In the genomic region with DNA sequence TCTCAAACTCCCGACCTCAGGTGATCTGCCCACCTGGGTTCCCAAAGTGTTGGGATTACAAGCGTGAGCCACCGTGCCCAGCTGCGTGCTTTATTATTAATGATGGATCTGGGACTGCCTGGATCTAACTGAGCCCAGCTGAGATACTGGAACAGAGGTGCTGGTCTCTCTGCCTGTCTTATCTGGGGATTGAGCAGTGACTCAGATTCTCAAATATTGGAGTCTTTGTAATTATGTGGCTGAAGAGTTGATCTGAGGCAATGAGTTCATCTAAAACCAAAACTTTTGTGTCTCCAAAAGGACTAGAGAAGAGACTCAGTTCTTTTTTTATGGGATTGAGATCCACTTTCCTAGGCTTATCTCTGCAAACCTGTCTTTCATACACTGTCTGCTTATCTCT, we compare ENCODE assay signal across 18 cellular contexts. TPM values are rescaled to one million over a fixed set of nuclear protein-coding genes. Genes with fewer than 3 reads are reported as not detected.
A peak's percentile ranks its signal among the peaks of the same experiment; 100 is the strongest.
DNase-seq lines count a peak whose midpoint lies in the region; ATAC-seq, FAIRE-seq and TF ChIP-seq lines count a peak whose summit lies in the region.
"Had no signal": no experiment of that assay in that cellular context is flagged by ENCODE, and none has a peak within 500 bp of the region (broad histone marks: within the 10 kb centered on the region; RNA-seq: fewer than 3 reads in every experiment).

No MANE protein-coding gene starts in this region.

- H3K9ac ChIP-seq in K562 (ENCODE audit: insufficient read depth in 1 of 2, low read depth in 2 of 2, low read length in 2 of 2) (no peak overlapping the region), mesenchymal stem cell (ENCODE audit: low read length) (no peak overlapping the region)

- H2BK120ac ChIP-seq in mesenchymal stem cell (ENCODE audit: low read depth, low read length): no peak overlapping the region

- H3K9me3 ChIP-seq in K562 (replicated peaks; ENCODE audit: control insufficient read depth, insufficient read depth, low read depth, low read length): no peaks in the 10 kb centered on the region
- H3K9me3 ChIP-seq in mesenchymal stem cell (ENCODE audit: control insufficient read depth, low read length): no peaks in the 10 kb centered on the region
- H3K9me3 ChIP-seq: BE2C, HAP-1 had no signal

- no peak overlapping the region for H4K91ac ChIP-seq in mesenchymal stem cell (ENCODE audit: low read length)

- H3K4me2 ChIP-seq in K562 (ENCODE audit: insufficient read depth, low read length) (no peak overlapping the region), mesenchymal stem cell (ENCODE audit: low read length, poor library complexity, severe bottlenecking) (no peak overlapping the region)

- H4K20me1 ChIP-seq in K562 (replicated peaks; ENCODE audit: control insufficient read depth, insufficient read depth, low read length): peaks cover 6% of the 10 kb centered on the region; the same call in 1 of the 2 replicates

- no peak overlapping the region for H2BK15ac ChIP-seq in mesenchymal stem cell (ENCODE audit: low read depth, poor library complexity, severe bottlenecking)

- H4K8ac ChIP-seq in mesenchymal stem cell (ENCODE audit: low read length): no peak overlapping the region

- BruUV-seq in K562 (replicated peaks; lab: Mats Ljungman, UMichigan): no TSS peak

- H2BK5ac ChIP-seq in mesenchymal stem cell (ENCODE audit: low read depth, low read length, poor library complexity, severe bottlenecking): no peak overlapping the region

- H3K4me3 ChIP-seq in K562 (no peak overlapping the region), mesenchymal stem cell (ENCODE audit: insufficient read depth in 1 of 2, low read depth in 1 of 2, low read length in 2 of 2) (no peak overlapping the region)
- H3K4me3 ChIP-seq: HAP-1, SK-N-MC had no signal

- TF ChIP-seq RAD21 in K562 (CRISPR knock-in tag; conservative IDR thresholded peaks at IDR 0.05 in 1 of 2, IDR thresholded peaks at IDR 0.05 in 1 of 2): no peak

- TF ChIP-seq EP300 in K562 (IDR thresholded peaks at IDR 0.05; ENCODE audit: low read length): no peak

- no peak overlapping the region for H3K14ac ChIP-seq in mesenchymal stem cell (ENCODE audit: low read length in 2 of 2)

- TF ChIP-seq CTCF in K562 (IDR thresholded peaks at IDR 0.05 in 2 of 3, conservative IDR thresholded peaks at IDR 0.05 in 1 of 3; ENCODE audit: insufficient read depth in 2 of 3, low read depth in 1 of 3, low read length in 3 of 3) (no peak), RWPE1 (conservative IDR thresholded peaks at IDR 0.05; ENCODE audit: low read depth) (no peak)

- H2AK5ac ChIP-seq in mesenchymal stem cell (ENCODE audit: low read length, severe bottlenecking): no peak overlapping the region

- peaks cover 40% of the 10 kb centered on the region for H3K79me1 ChIP-seq in mesenchymal stem cell (replicated peaks; ENCODE audit: low read length, poor library complexity, severe bottlenecking)

- intact Hi-C loops in K562 (cut with micrococcal nuclease) (no loop called here), left ventricle myocardium superior (cut with micrococcal nuclease) (no loop called here)

- in situ Hi-C loops in K562 (cut with MboI): no loop called here

- CTCF ChIA-PET in K562 (lab: Yijun Ruan, JAX; ENCODE audit: low intra/inter-chr PET ratio) (no interaction called here), RWPE1 (lab: Yijun Ruan, JAX) (no interaction called here)

- POLR2A ChIA-PET in K562 (lab: Yijun Ruan, JAX) (interaction anchor here (0.5 kb wide), 1 partner anchor 40 kb away, joined by 3 read pairs; no protein-coding TSS in a partner anchor), RWPE1 (lab: Yijun Ruan, JAX; ENCODE audit: low non-redundant PET) (no interaction called here)

- no peak overlapping the region for H3K4ac ChIP-seq in mesenchymal stem cell (ENCODE audit: low read depth in 1 of 2, low read length in 2 of 2)

- H3K27ac ChIP-seq in K562 (ENCODE audit: extremely low read depth, low read depth, low read length): no peak overlapping the region
- no peak overlapping the region for H3K27ac ChIP-seq in mesenchymal stem cell (ENCODE audit: low read length, poor library complexity, severe bottlenecking)
- no peak overlapping the region for H3K27ac ChIP-seq in RWPE1
- H3K27ac ChIP-seq: SK-N-MC had no signal

- no peak overlapping the region for H3K23ac ChIP-seq in mesenchymal stem cell (ENCODE audit: low read length in 2 of 2)

- DNase-seq in Daoy (ENCODE audit: low read depth): peak; percentile 3
- peak; percentile 6 for DNase-seq in M059J (ENCODE audit: low read depth)
- DNase-seq in K562 (ENCODE audit: extremely low read depth in 1 of 4, low spot score in 3 of 4): no peak
- DNase-seq in mesenchymal stem cell: peak; percentile 13
- DNase-seq in left ventricle myocardium superior: no peak
- DNase-seq in C1 segment of cervical spinal cord (lab: John Stamatoyannopoulos, UW): no peak
- no peak for DNase-seq in RWPE1 (ENCODE audit: low spot score)
- DNase-seq: BE2C; CD4-positive, alpha-beta memory T cell; Kasumi-1; NCI-H1105; NCI-H510A; NCI-H748 treated with DMSO at 0.1 percent for 48 hours; SHP77 had no signal

- no peaks in the 10 kb centered on the region for H3K27me3 ChIP-seq in K562 (ENCODE audit: control insufficient read depth in 2 of 2, insufficient read depth in 2 of 2, low read length in 2 of 2)
- no peaks in the 10 kb centered on the region for H3K27me3 ChIP-seq in mesenchymal stem cell (ENCODE audit: control insufficient read depth in 1 of 2, insufficient read depth in 1 of 2, low read length in 2 of 2)
- H3K27me3 ChIP-seq: BE2C had no signal

- no peak overlapping the region for H2AFZ ChIP-seq in K562 (ENCODE audit: low read depth, low read length)
- H2AFZ ChIP-seq in mesenchymal stem cell (ENCODE audit: low read depth, low read length): no peak overlapping the region

- 92% methylated on average over 4 of the region's 4 CpGs for WGBS in K562 (ENCODE audit: insufficient coverage, low coverage, missing lambda C conversion rate)
- WGBS in mesenchymal stem cell: 98% methylated on average over 4 of the region's 4 CpGs

- H3K79me2 ChIP-seq in K562 (ENCODE audit: control insufficient read depth, insufficient read depth, low read length): peaks cover 65% of the 10 kb centered on the region

- H2BK12ac ChIP-seq in mesenchymal stem cell (ENCODE audit: low read length in 2 of 2): no peak overlapping the region

- no peak for TF ChIP-seq POLR2A in K562 (conservative IDR thresholded peaks at IDR 0.05)

- no peak for FAIRE-seq in K562 (lab: Jason Lieb, UNC)
- FAIRE-seq: HTR-8/SVneo had no signal

- no peak overlapping the region for H3K18ac ChIP-seq in mesenchymal stem cell (ENCODE audit: low read depth in 1 of 2, low read length in 2 of 2)

- peaks cover 9% of the 10 kb centered on the region for H3K9me1 ChIP-seq in K562 (ENCODE audit: control insufficient read depth, insufficient read depth, low read length)

- ATAC-seq in K562 (no peak), left ventricle myocardium superior (no peak), HG02885 (IDR thresholded peaks at IDR 0.05; ENCODE audit: poor library complexity, unreplicated experiment) (no peak)

- H3K36me3 ChIP-seq in K562 (ENCODE audit: control insufficient read depth, insufficient read depth, low read length): peaks cover 58% of the 10 kb centered on the region
- peaks cover 33 to 39% of the 10 kb centered on the region in 2 experiments for H3K36me3 ChIP-seq in mesenchymal stem cell (ENCODE audit: control insufficient read depth in 1 of 2, insufficient read depth in 2 of 2, low read depth in 1 of 2, low read length in 2 of 2)
- H3K36me3 ChIP-seq: BE2C had no signal

- H3K4me1 ChIP-seq in K562 (replicated peaks in 1 of 2; ENCODE audit: control insufficient read depth in 2 of 2, insufficient read depth in 2 of 2, low read length in 2 of 2) (no peaks in the 10 kb centered on the region), mesenchymal stem cell (ENCODE audit: control insufficient read depth, insufficient read depth, low read depth, low read length) (peaks cover 2% of the 10 kb centered on the region)
- H3K4me1 ChIP-seq: BE2C had no signal

RNA-seq across cellular contexts. Expression of a gene that starts 16.3 kb away (rescaled TPM):
- total RNA-seq in Daoy (2014; rRNA removed; shearing (Covaris generic)): 70.5 and 91.5 TPM in 2 replicates
- total RNA-seq in M059J (2014; rRNA removed; shearing (Covaris generic)): 116 and 139 TPM in 2 replicates
- total RNA-seq in K562 (2011; cell fraction: chromatin; rRNA removed; ENCODE audit: low replicate concordance): 57.5 and 90.0 TPM in 2 replicates
- 40.9 and 42.5 TPM in 2 replicates for total RNA-seq in K562 (2011; cell fraction: nucleolus; rRNA removed)
- 74.6 and 88.2 TPM in 2 replicates for total RNA-seq in K562 (2011; cell fraction: nucleoplasm; rRNA removed)
- total RNA-seq in K562 (2014; rRNA removed) (48.6 and 65.2 TPM in 2 replicates), K562 (2014; rRNA removed; fragmentation: Illumina TruSeq; extraction: Trizol) (44.1 and 46.7 TPM in 2 replicates), K562 (2015; rRNA removed; fragmentation: Illumina TruSeq; extraction: Trizol) (43.7 and 47.3 TPM in 2 replicates), K562 (2021) (56.5 TPM in 2 replicates), left ventricle myocardium superior (34.1 TPM)
- polyA plus RNA-seq in K562 (2011; rRNA removed) (53.8 and 71.5 TPM in 2 replicates), K562 (2014; fragmentation: Illumina TruSeq; extraction: Trizol) (55.4 and 56.2 TPM in 2 replicates), K562 (2014; fragmentation: Nextera tagmentation; extraction: Ambion mirVana) (10 to 100 TPM; 41.3 to 42.6 TPM), K562 (2014; rRNA removed) (50.2 and 53.0 TPM in 2 replicates)
- polyA plus RNA-seq in K562 (2011; cell fraction: cytosol; rRNA removed): 57.4 and 73.3 TPM in 2 replicates
- polyA plus RNA-seq in K562 (2011; cell fraction: nucleus; rRNA removed): 29.5 and 30.0 TPM in 2 replicates
- 53.7 and 58.0 TPM in 2 replicates for polyA plus RNA-seq in K562 (2012)
- polyA minus RNA-seq in K562 (2011; rRNA and poly(A)+ RNA removed): 80.6 and 119 TPM in 2 replicates
- polyA minus RNA-seq in K562 (2011; cell fraction: cytosol; rRNA and poly(A)+ RNA removed): 54.8 and 64.5 TPM in 2 replicates
- polyA minus RNA-seq in K562 (2011; cell fraction: nucleus; rRNA and poly(A)+ RNA removed): 20.1 and 30.9 TPM in 2 replicates
- polyA plus RNA-seq in mesenchymal stem cell (2013, experiment 1 of 2): 58.0 TPM
- 59.1 TPM for polyA plus RNA-seq in mesenchymal stem cell (2013, experiment 2 of 2)

RNA-seq across cellular contexts. Expression of a gene that starts 28.2 kb away (rescaled TPM):
- total RNA-seq in Daoy (2014; rRNA removed; shearing (Covaris generic)): 82.9 and 101 TPM in 2 replicates
- total RNA-seq in M059J (2014; rRNA removed; shearing (Covaris generic)): 82.7 and 92.4 TPM in 2 replicates
- total RNA-seq in K562 (2011; cell fraction: chromatin; rRNA removed; ENCODE audit: low replicate concordance): 23.5 and 25.5 TPM in 2 replicates
- total RNA-seq in K562 (2011; cell fraction: nucleolus; rRNA removed): 19.7 and 21.8 TPM in 2 replicates
- total RNA-seq in K562 (2011; cell fraction: nucleoplasm; rRNA removed): 26.0 and 35.7 TPM in 2 replicates
- total RNA-seq in K562 (2014; rRNA removed) (46.1 and 60.8 TPM in 2 replicates), K562 (2014; rRNA removed; fragmentation: Illumina TruSeq; extraction: Trizol) (32.1 and 33.9 TPM in 2 replicates), K562 (2015; rRNA removed; fragmentation: Illumina TruSeq; extraction: Trizol) (39.0 and 40.1 TPM in 2 replicates), K562 (2021) (67.4 and 76.0 TPM in 2 replicates), left ventricle myocardium superior (96.1 TPM)
- polyA plus RNA-seq in K562 (2011; rRNA removed) (51.6 and 56.9 TPM in 2 replicates), K562 (2014; fragmentation: Illumina TruSeq; extraction: Trizol) (47.8 and 56.3 TPM in 2 replicates), K562 (2014; fragmentation: Nextera tagmentation; extraction: Ambion mirVana) (1 to 10 TPM; 3.3 to 5.4 TPM), K562 (2014; rRNA removed) (59.4 and 64.2 TPM in 2 replicates)
- polyA plus RNA-seq in K562 (2011; cell fraction: cytosol; rRNA removed): 89.9 and 202 TPM in 2 replicates
- 47.2 and 74.0 TPM in 2 replicates for polyA plus RNA-seq in K562 (2011; cell fraction: nucleus; rRNA removed)
- 53.3 and 56.9 TPM in 2 replicates for polyA plus RNA-seq in K562 (2012)
- polyA minus RNA-seq in K562 (2011; rRNA and poly(A)+ RNA removed): 25.2 and 36.1 TPM in 2 replicates
- polyA minus RNA-seq in K562 (2011; cell fraction: cytosol; rRNA and poly(A)+ RNA removed): 38.3 and 40.4 TPM in 2 replicates
- polyA minus RNA-seq in K562 (2011; cell fraction: nucleus; rRNA and poly(A)+ RNA removed): 12.5 and 15.2 TPM in 2 replicates
- 108 TPM for polyA plus RNA-seq in mesenchymal stem cell (2013, experiment 1 of 2)
- polyA plus RNA-seq in mesenchymal stem cell (2013, experiment 2 of 2): 105 TPM

Comparison
In these comparisons a context has a peak if more than half of its experiments do, and no peak if none do; other contexts are left out.
1. DNase-seq: peak in Daoy (single experiment), M059J (single experiment) and mesenchymal stem cell (single experiment); none in K562 (0 of 4), left ventricle myocardium superior (single experiment), C1 segment of cervical spinal cord (0 of 14) and RWPE1 (single experiment).